ENCODE assay signal across 20 cellular contexts in genomic region chr12:44858456-44858855, GRCh38. TPM values are rescaled to one million over a fixed set of nuclear protein-coding genes. Genes with fewer than 3 reads are reported as not detected.
"Had no signal": no experiment of that assay in that cellular context is flagged by ENCODE, and none has a peak within 500 bp of the region (broad histone marks: within the 10 kb centered on the region; RNA-seq: fewer than 3 reads in every experiment).

No MANE protein-coding gene starts in this region.

- H3K27ac Mint-ChIP-seq: activated B cell treated with CpG ODN at 0.5 μM for 24 hours had no signal

- DNase-seq: activated B cell treated with CpG ODN at 0.5 μM for 24 hours; activated CD4-positive, alpha-beta T cell treated with anti-CD3 and anti-CD28 coated beads for 48 hours; activated gamma-delta T cell treated with Interleukin-2 at 50 U/mL for 16 hours; activated T-cell treated with anti-CD3 and anti-CD28 coated beads, Interleukin-2, amount 50 U/mL, for 48 hours; amniotic stem cell; dermis blood vessel endothelial cell; effector memory CD4-positive, alpha-beta T cell; esophagus squamous epithelium; heart right ventricle; kidney glomerular epithelial cell; left ventricle myocardium inferior; SHP77; T-helper 9 cell; upper lobe of right lung had no signal

- H3K4me3 ChIP-seq: esophagus squamous epithelium, heart right ventricle, left ventricle myocardium inferior, prostate gland, right atrium auricular region, SK-N-MC, thoracic aorta, upper lobe of right lung had no signal

- H3K9me3 ChIP-seq: esophagus squamous epithelium, prostate gland, thoracic aorta had no signal

- H3K4me1 ChIP-seq: esophagus squamous epithelium, heart right ventricle, left ventricle myocardium inferior, prostate gland, right atrium auricular region, upper lobe of right lung had no signal

- H3K4me1 Mint-ChIP-seq: activated B cell treated with CpG ODN at 0.5 μM for 24 hours had no signal

- H3K36me3 ChIP-seq: esophagus squamous epithelium, heart right ventricle, left ventricle myocardium inferior, prostate gland, right atrium auricular region, thoracic aorta, upper lobe of right lung had no signal

- H3K27me3 ChIP-seq: esophagus squamous epithelium, right atrium auricular region, upper lobe of right lung had no signal

- ATAC-seq: heart right ventricle, upper lobe of right lung had no signal

- H3K27ac ChIP-seq: esophagus squamous epithelium, heart right ventricle, left ventricle myocardium inferior, prostate gland, right atrium auricular region, SK-N-MC, thoracic aorta, upper lobe of right lung had no signal

- H3K4me3 Mint-ChIP-seq: activated B cell treated with CpG ODN at 0.5 μM for 24 hours, neural crest cell had no signal

RNA-seq across cellular contexts. Expression of gene NELL2, which starts 17.7 kb away (rescaled TPM):
- total RNA-seq: activated B cell treated with CpG ODN at 0.5 μM for 24 hours, chondrocyte had no signal
